7 cellular contexts compared by ENCODE assay signal in genomic region chr19:40605201-40605971, GRCh38. TPM values are rescaled to one million over a fixed set of nuclear protein-coding genes. Genes with fewer than 3 reads are reported as not detected.
DNase-seq lines count a peak whose midpoint lies in the region; ATAC-seq, FAIRE-seq and TF ChIP-seq lines count a peak whose summit lies in the region.

No MANE protein-coding gene starts in this region.

- WGBS in right cardiac atrium = 9% methylated on average over 73 of the region's 73 CpGs

- peak overlapping the region; percentile 54 for H3K4me3 ChIP-seq in SU-DHL-6 (ENCODE audit: insufficient read depth, low read length, poor library complexity, severe bottlenecking)
- peak overlapping the region; percentile 21 for H3K4me3 ChIP-seq in right cardiac atrium (ENCODE audit: low read length)

- H3K9me2 ChIP-seq in SU-DHL-6 (replicated peaks; ENCODE audit: insufficient read depth, low read length) = no peaks in the 10 kb centered on the region

- H4K20me1 ChIP-seq in SU-DHL-6 (ENCODE audit: low read depth, low read length) = no peaks in the 10 kb centered on the region

- peak overlapping the region; percentile 57 for H3K9ac ChIP-seq in SU-DHL-6 (ENCODE audit: low read length)

- H3K27ac ChIP-seq in SU-DHL-6 (ENCODE audit: low read depth, low read length) (peak overlapping the region; percentile 76), right cardiac atrium (ENCODE audit: low read length) (peak overlapping the region; percentile 19)

- no peaks in the 10 kb centered on the region for H3K36me3 ChIP-seq in SU-DHL-6 (ENCODE audit: low read length)

- peak overlapping the region; percentile 72 for H3K4me2 ChIP-seq in SU-DHL-6 (ENCODE audit: low read depth, low read length, poor library complexity, severe bottlenecking)

- peak; percentile 28 for TF ChIP-seq CTCF in SU-DHL-6 (IDR thresholded peaks at IDR 0.05; ENCODE audit: insufficient read depth, low read length, poor library complexity, severe bottlenecking)

- FAIRE-seq in GM18507 (lab: Jason Lieb, UNC) = no peak

- no peaks in the 10 kb centered on the region for H3K27me3 ChIP-seq in SU-DHL-6 (ENCODE audit: low read length)
- no peaks in the 10 kb centered on the region for H3K27me3 ChIP-seq in right cardiac atrium (ENCODE audit: control insufficient read depth, insufficient read depth)

- H2AFZ ChIP-seq in SU-DHL-6 (ENCODE audit: low read depth, low read length, severe bottlenecking) = peak overlapping the region; percentile 88

- DNase-seq in GM18507 (ENCODE audit: extremely low spot score, insufficient read length, low read depth) (peak; percentile 36), Kasumi-1 (lab: John Stamatoyannopoulos, UW) (peak; percentile 61 to 72), right cardiac atrium (peak; percentile 76 to 90 (median 89)), sciatic nerve (ENCODE audit: low spot score) (peak; percentile 82), GM19240 (ENCODE audit: insufficient read length, low spot score) (no peak)
- peak; percentile 34 for DNase-seq in activated naive CD8-positive, alpha-beta T cell treated with anti-CD3 and anti-CD28 coated beads, Interleukin-2, amount 50 U/mL, for 16 hours (ENCODE audit: low read depth, low spot score)

- H3K4me1 ChIP-seq in right cardiac atrium (ENCODE audit: control insufficient read depth, insufficient read depth, low read length) = peaks cover 6% of the 10 kb centered on the region

- H3F3A ChIP-seq in SU-DHL-6 (ENCODE audit: insufficient read depth) = peaks cover 23% of the 10 kb centered on the region

- intact Hi-C loops in right cardiac atrium (cut with DNase I) (loop anchor here in 1 of 4 donors (10.0 kb wide), 1 partner anchor 141 kb away; the partner anchor contains the start of genes BLVRB and SPTBN4), sciatic nerve (cut with DNase I) (no loop called here)

- ATAC-seq in right cardiac atrium = peak; percentile 3 to 8
- no peak for ATAC-seq in sciatic nerve

- H3K9me3 ChIP-seq in SU-DHL-6 (ENCODE audit: insufficient read depth, low read length) (no peaks in the 10 kb centered on the region), right cardiac atrium (ENCODE audit: control insufficient read depth, low read length) (no peaks in the 10 kb centered on the region)

- H3K79me2 ChIP-seq in SU-DHL-6 (ENCODE audit: insufficient read depth, low read length) = no peaks in the 10 kb centered on the region

RNA-seq across cellular contexts. Expression of gene LTBP4, which starts 4.2 kb away (rescaled TPM):
- total RNA-seq in right cardiac atrium (100 to 1,000 TPM; 307 to 473 (median 324) TPM), sciatic nerve (1,227 TPM)
- 216 TPM for polyA plus RNA-seq in right cardiac atrium

RNA-seq across cellular contexts. Expression of gene SHKBP1, which starts 28.7 kb away (rescaled TPM):
- total RNA-seq in right cardiac atrium = 10 to 100 TPM; 19.7 to 23.0 (median 20.4) TPM
- 22.8 TPM for polyA plus RNA-seq in right cardiac atrium
- 58.7 TPM for total RNA-seq in sciatic nerve
